In the genomic region with DNA sequence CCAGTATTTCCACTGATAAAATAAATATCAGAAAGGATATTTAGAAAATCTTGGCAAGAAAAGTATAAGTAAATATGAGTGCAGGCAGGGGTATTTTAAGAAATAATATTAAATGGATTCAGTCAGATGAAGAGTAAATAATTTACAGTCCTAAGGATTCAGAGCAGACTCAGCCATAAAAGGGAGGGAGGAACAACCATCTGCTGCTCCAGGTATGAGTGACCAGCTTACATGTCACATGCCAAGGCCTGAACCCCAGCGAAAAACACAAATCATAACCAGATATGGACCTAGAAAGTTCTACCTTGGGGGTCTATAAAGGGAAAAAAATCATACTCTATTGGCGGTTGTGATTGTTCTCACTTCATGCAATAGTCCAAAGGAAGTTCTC, we compare ENCODE assay signal across 16 cellular contexts.
A peak's percentile ranks its signal among the peaks of the same experiment; 100 is the strongest.
DNase-seq lines count a peak whose midpoint lies in the region; ATAC-seq and TF ChIP-seq lines count a peak whose summit lies in the region.
"Had no signal": no experiment of that assay in that cellular context is flagged by ENCODE, and none has a peak within 500 bp of the region (broad histone marks: within the 10 kb centered on the region; RNA-seq: fewer than 3 reads in every experiment).

No MANE protein-coding gene starts in this region.

- H3K79me1 ChIP-seq in trophoblast cell (ENCODE audit: low read length): no peaks in the 10 kb centered on the region

- intact Hi-C loops in PC-3 (cut with micrococcal nuclease): no loop called here

- H3K4me1 ChIP-seq in PC-3 (ENCODE audit: insufficient read depth, low read length): no peaks in the 10 kb centered on the region
- H3K4me1 ChIP-seq in trophoblast cell (ENCODE audit: control insufficient read depth in 1 of 2, insufficient read depth in 2 of 2, low read length in 2 of 2): peaks cover 0 to 11% of the 10 kb centered on the region in 2 experiments
- H3K4me1 ChIP-seq: BE2C had no signal

- peak overlapping the region; percentile 24 for H4K91ac ChIP-seq in trophoblast cell (ENCODE audit: low read depth, low read length)

- H3K9me2 ChIP-seq in PC-3 (replicated peaks; ENCODE audit: low read length): no peaks in the 10 kb centered on the region

- ATAC-seq in GM18870 (IDR thresholded peaks at IDR 0.05; ENCODE audit: unreplicated experiment) (peak; percentile 46), HG02642 (IDR thresholded peaks at IDR 0.05; ENCODE audit: poor library complexity, unreplicated experiment) (peak; percentile 54), PC-3 (peak; percentile 43; the same call in 1 of the 2 replicates), GM18858 (IDR thresholded peaks at IDR 0.05; ENCODE audit: unreplicated experiment) (no peak)
- ATAC-seq: activated T-helper 17 cell treated with anti-CD3 and anti-CD28 coated beads, Interleukin-2, amount 50 U/mL, for 72 hours; natural killer cell; T-cell had no signal

- no peak overlapping the region for H4K8ac ChIP-seq in trophoblast cell (ENCODE audit: low read depth, low read length)

- H3K79me2 ChIP-seq in PC-3 (ENCODE audit: low read length) (no peaks in the 10 kb centered on the region), trophoblast cell (ENCODE audit: control insufficient read depth, insufficient read depth, low read length, poor library complexity) (no peaks in the 10 kb centered on the region)

- H3K36me3 ChIP-seq in PC-3 (ENCODE audit: low read depth, low read length) (no peaks in the 10 kb centered on the region), trophoblast cell (ENCODE audit: control insufficient read depth in 1 of 2, insufficient read depth in 2 of 2, low read length in 2 of 2) (no peaks in the 10 kb centered on the region)
- H3K36me3 ChIP-seq: BE2C had no signal

- no peak overlapping the region for H3K14ac ChIP-seq in trophoblast cell (ENCODE audit: low read length)

- H2BK12ac ChIP-seq in trophoblast cell (ENCODE audit: low read length): no peak overlapping the region

- H3K9me3 ChIP-seq in PC-3 (ENCODE audit: low read length): no peaks in the 10 kb centered on the region
- no peaks in the 10 kb centered on the region for H3K9me3 ChIP-seq in trophoblast cell (ENCODE audit: insufficient read depth, low read depth, low read length)
- H3K9me3 ChIP-seq: BE2C had no signal

- H2AFZ ChIP-seq in PC-3 (ENCODE audit: low read length) (no peak overlapping the region), trophoblast cell (ENCODE audit: insufficient read depth, low read length, poor library complexity) (no peak overlapping the region)

- BruUV-seq in PC-3 (replicated peaks; lab: Mats Ljungman, UMichigan): no TSS peak

- no peak overlapping the region for H2BK5ac ChIP-seq in trophoblast cell (ENCODE audit: low read depth, low read length, poor library complexity)

- H3K9ac ChIP-seq in PC-3 (ENCODE audit: low read length) (no peak overlapping the region), trophoblast cell (ENCODE audit: low read length) (no peak overlapping the region)

- DNase-seq in PC-3 (no peak), trophoblast cell (no peak), epidermal melanocyte (ENCODE audit: insufficient read length, low spot score) (no peak), NCI-H510A (lab: John Stamatoyannopoulos, UW) (no peak)
- DNase-seq: amygdala, BE2C, HFFc6, natural killer cell, NCI-H1930, substantia nigra, T-cell had no signal

- H3F3A ChIP-seq in PC-3 (ENCODE audit: low read length, unreplicated experiment): no peaks in the 10 kb centered on the region

- H2AK5ac ChIP-seq in trophoblast cell (ENCODE audit: low read length): no peak overlapping the region

- no peaks in the 10 kb centered on the region for H4K20me1 ChIP-seq in PC-3 (ENCODE audit: low read length)

- no peak overlapping the region for H3K23ac ChIP-seq in trophoblast cell (ENCODE audit: low read length)

- H3K27ac ChIP-seq in PC-3 (ENCODE audit: low read length) (no peak overlapping the region), trophoblast cell (ENCODE audit: low read depth, low read length) (no peak overlapping the region)

- H3K4me3 ChIP-seq in PC-3 (ENCODE audit: low read length) (no peak overlapping the region), trophoblast cell (ENCODE audit: low read depth, low read length) (no peak overlapping the region)
- H3K4me3 ChIP-seq: lung had no signal

- POLR2A ChIA-PET in PC-3 (lab: Charles Lee; ENCODE audit: unreplicated experiment): no interaction called here

- no peak for TF ChIP-seq CTCF in PC-3 (conservative IDR thresholded peaks at IDR 0.05; ENCODE audit: low read depth, low read length)

- H2BK120ac ChIP-seq in trophoblast cell (ENCODE audit: insufficient read depth, low read length, poor library complexity): no peak overlapping the region

- H3K27me3 ChIP-seq in PC-3 (ENCODE audit: low read length) (no peaks in the 10 kb centered on the region), trophoblast cell (ENCODE audit: insufficient read depth, low read length) (no peaks in the 10 kb centered on the region)
- H3K27me3 ChIP-seq: BE2C had no signal

- WGBS in trophoblast cell (ENCODE audit: extremely low coverage, insufficient coverage, insufficient read length): no CpG with 5 or more reads among the region's 2 CpGs

- H3K18ac ChIP-seq in trophoblast cell (ENCODE audit: low read length): no peak overlapping the region

- H3K4ac ChIP-seq in trophoblast cell (ENCODE audit: low read depth, low read length): no peak overlapping the region

- H4K12ac ChIP-seq in trophoblast cell (ENCODE audit: low read depth, low read length): no peak overlapping the region

- CTCF ChIA-PET in PC-3 (lab: Charles Lee): interaction anchor here (0.8 kb wide), 1 partner anchor 47 kb away, joined by 3 read pairs; no protein-coding TSS in a partner anchor

- H3K4me2 ChIP-seq in PC-3 (ENCODE audit: low read length) (no peak overlapping the region), trophoblast cell (ENCODE audit: low read length) (no peak overlapping the region)
